Comparison of ENCODE assay signal across 24 cellular contexts in genomic region chr2:228819701-228820100, GRCh38.
"Had no signal": no experiment of that assay in that cellular context is flagged by ENCODE, and none has a peak within 500 bp of the region (broad histone marks: within the 10 kb centered on the region; RNA-seq: fewer than 3 reads in every experiment).

No MANE protein-coding gene starts in this region.

- H2AFZ ChIP-seq: parathyroid adenoma had no signal

- H3K27me3 Mint-ChIP-seq: activated naive CD4-positive, alpha-beta T cell treated with anti-CD3 and anti-CD28 coated beads, Interleukin-2, amount 10 ng/mL, durations not matched to agents 7 days and 5 days; activated naive CD8-positive, alpha-beta T cell treated with anti-CD3 and anti-CD28 coated beads, Interleukin-2, amount 50 U/mL, for 24 hours; effector memory CD8-positive, alpha-beta T cell; type B pancreatic cell had no signal

- H3K27ac Mint-ChIP-seq: activated naive CD4-positive, alpha-beta T cell treated with anti-CD3 and anti-CD28 coated beads, Interleukin-2, amount 10 ng/mL, durations not matched to agents 7 days and 5 days; activated naive CD8-positive, alpha-beta T cell treated with anti-CD3 and anti-CD28 coated beads, Interleukin-2, amount 50 U/mL, for 24 hours; brain; effector memory CD8-positive, alpha-beta T cell; nephron; stimulated activated effector memory CD8-positive, alpha-beta T cell treated with anti-CD3 and anti-CD28 coated beads, Interleukin-12 subunit alpha, Interleukin-12 subunit beta, amount 100 ng/mL, for 72 hours; type B pancreatic cell had no signal

- ATAC-seq: activated naive CD8-positive, alpha-beta T cell treated with anti-CD3 and anti-CD28 coated beads, Interleukin-2, amount 50 U/mL, for 24 hours; activated T-cell treated with anti-CD3 and anti-CD28 coated beads, Interleukin-2, amount 50 U/mL, for 4 hours; effector memory CD8-positive, alpha-beta T cell; left lobe of liver; stimulated activated effector memory CD8-positive, alpha-beta T cell treated with anti-CD3 and anti-CD28 coated beads, Interleukin-12 subunit alpha, Interleukin-12 subunit beta, amount 100 ng/mL, for 72 hours had no signal

- H3K9ac ChIP-seq: parathyroid adenoma had no signal

- H3K27me3 ChIP-seq: esophagus squamous epithelium, sigmoid colon, stomach had no signal

- H3K79me2 ChIP-seq: parathyroid adenoma had no signal

- H3K27ac ChIP-seq: esophagus squamous epithelium, parathyroid adenoma, sigmoid colon, stomach, VCaP had no signal

- H3K4me3 Mint-ChIP-seq: activated naive CD4-positive, alpha-beta T cell treated with anti-CD3 and anti-CD28 coated beads, Interleukin-2, amount 10 ng/mL, durations not matched to agents 7 days and 5 days; activated naive CD8-positive, alpha-beta T cell treated with anti-CD3 and anti-CD28 coated beads, Interleukin-2, amount 50 U/mL, for 24 hours; activated T-cell treated with anti-CD3 and anti-CD28 coated beads, Interleukin-2, amount 50 U/mL, for 4 hours; brain; effector memory CD8-positive, alpha-beta T cell; nephron; stimulated activated effector memory CD8-positive, alpha-beta T cell treated with anti-CD3 and anti-CD28 coated beads, Interleukin-12 subunit alpha, Interleukin-12 subunit beta, amount 100 ng/mL, for 72 hours; type B pancreatic cell had no signal

- H3K9me3 ChIP-seq: esophagus squamous epithelium had no signal

- DNase-seq: activated CD4-positive, alpha-beta T cell treated with anti-CD3 and anti-CD28 coated beads, Interleukin-2, amount 50 U/mL, for 1 hour; activated CD4-positive, CD25-positive, alpha-beta regulatory T cell treated with anti-CD3 and anti-CD28 coated beads, Interleukin-2, amount 50 U/mL, for 72 hours; activated CD8-positive, alpha-beta memory T cell treated with anti-CD3 and anti-CD28 coated beads, Interleukin-2, amount 50 U/mL, for 4 hours; activated naive CD4-positive, alpha-beta T cell treated with anti-CD3 and anti-CD28 coated beads, Interleukin-2, amount 10 ng/mL, durations not matched to agents 7 days and 5 days; activated naive CD8-positive, alpha-beta T cell treated with anti-CD3 and anti-CD28 coated beads, Interleukin-2, amount 50 U/mL, for 24 hours; activated T-cell treated with anti-CD3 and anti-CD28 coated beads, Interleukin-2, amount 50 U/mL, for 4 hours; anterior cingulate cortex; caudate nucleus; effector memory CD8-positive, alpha-beta T cell; esophagus squamous epithelium; foreskin melanocyte; glutamatergic neuron; hypothalamus; sigmoid colon; stimulated activated CD4-positive, alpha-beta T cell treated with anti-CD3 and anti-CD28 coated beads, Interleukin-4, amount 100 ng/mL, for 24 hours; stomach had no signal

- H3K36me3 ChIP-seq: esophagus squamous epithelium, sigmoid colon, stomach had no signal

- H3K36me3 Mint-ChIP-seq: activated naive CD4-positive, alpha-beta T cell treated with anti-CD3 and anti-CD28 coated beads, Interleukin-2, amount 10 ng/mL, durations not matched to agents 7 days and 5 days; brain; stimulated activated effector memory CD8-positive, alpha-beta T cell treated with anti-CD3 and anti-CD28 coated beads, Interleukin-12 subunit alpha, Interleukin-12 subunit beta, amount 100 ng/mL, for 72 hours; type B pancreatic cell had no signal

- H3K9me3 Mint-ChIP-seq: activated naive CD4-positive, alpha-beta T cell treated with anti-CD3 and anti-CD28 coated beads, Interleukin-2, amount 10 ng/mL, durations not matched to agents 7 days and 5 days; nephron; type B pancreatic cell had no signal

- H3K4me3 ChIP-seq: esophagus squamous epithelium, lung, sigmoid colon, stomach had no signal

- H3K4me1 ChIP-seq: esophagus squamous epithelium, parathyroid adenoma, sigmoid colon, stomach had no signal

- H3K4me1 Mint-ChIP-seq: activated naive CD4-positive, alpha-beta T cell treated with anti-CD3 and anti-CD28 coated beads, Interleukin-2, amount 10 ng/mL, durations not matched to agents 7 days and 5 days; activated naive CD8-positive, alpha-beta T cell treated with anti-CD3 and anti-CD28 coated beads, Interleukin-2, amount 50 U/mL, for 24 hours; brain; nephron; stimulated activated effector memory CD8-positive, alpha-beta T cell treated with anti-CD3 and anti-CD28 coated beads, Interleukin-12 subunit alpha, Interleukin-12 subunit beta, amount 100 ng/mL, for 72 hours had no signal
